Comparison of ENCODE assay signal across 12 cellular contexts in genomic region chr12:103455020-103455763, GRCh38. TPM values are rescaled to one million over a fixed set of nuclear protein-coding genes. Genes with fewer than 3 reads are reported as not detected.
DNase-seq lines count a peak whose midpoint lies in the region; ATAC-seq and TF ChIP-seq lines count a peak whose summit lies in the region.
"Had no signal": no experiment of that assay in that cellular context is flagged by ENCODE, and none has a peak within 500 bp of the region (broad histone marks: within the 10 kb centered on the region; RNA-seq: fewer than 3 reads in every experiment).

No MANE protein-coding gene starts in this region.

- H2AFZ ChIP-seq in osteoblast (ENCODE audit: low read length), result no peak overlapping the region

- H3K36me3 Mint-ChIP-seq in activated T-helper 17 cell treated with anti-CD3 and anti-CD28 coated beads, Interleukin-2, amount 50 U/mL, for 72 hours (ENCODE audit: low read depth), result no peaks in the 10 kb centered on the region

- no peaks in the 10 kb centered on the region for H4K20me1 ChIP-seq in osteoblast (ENCODE audit: insufficient read depth, low read length)

- H3K9me3 ChIP-seq in osteoblast (ENCODE audit: low read depth, low read length) (no peaks in the 10 kb centered on the region), uterus (no peaks in the 10 kb centered on the region), right lobe of liver (no peaks in the 10 kb centered on the region)

- ATAC-seq in HG03432 (IDR thresholded peaks at IDR 0.05; ENCODE audit: unreplicated experiment), result peak; percentile 80
- peak; percentile 69 for ATAC-seq in activated T-helper 17 cell treated with anti-CD3 and anti-CD28 coated beads, Interleukin-2, amount 50 U/mL, for 72 hours (replicated peaks)
- no peak for ATAC-seq in right lobe of liver

- H3K4me3 Mint-ChIP-seq in activated T-helper 17 cell treated with anti-CD3 and anti-CD28 coated beads, Interleukin-2, amount 50 U/mL, for 72 hours, result no peak overlapping the region

- no peaks in the 10 kb centered on the region for H3K27me3 Mint-ChIP-seq in activated T-helper 17 cell treated with anti-CD3 and anti-CD28 coated beads, Interleukin-2, amount 50 U/mL, for 72 hours

- 35% methylated on average over 3 of the region's 3 CpGs for WGBS in right lobe of liver (ENCODE audit: insufficient coverage, low coverage, low lambda C conversion rate, missing lambda C conversion rate)

- H3K4me1 Mint-ChIP-seq in activated T-helper 17 cell treated with anti-CD3 and anti-CD28 coated beads, Interleukin-2, amount 50 U/mL, for 72 hours, result peaks cover 5% of the 10 kb centered on the region

- H3K9me3 Mint-ChIP-seq in activated T-helper 17 cell treated with anti-CD3 and anti-CD28 coated beads, Interleukin-2, amount 50 U/mL, for 72 hours, result peaks cover 3% of the 10 kb centered on the region

- H3K27ac ChIP-seq in osteoblast (ENCODE audit: low read depth, low read length) (no peak overlapping the region), uterus (no peak overlapping the region), right lobe of liver (no peak overlapping the region)

- no peaks in the 10 kb centered on the region for H3K79me2 ChIP-seq in osteoblast (ENCODE audit: insufficient read depth, low read length)

- TF ChIP-seq POLR2A in uterus (IDR thresholded peaks at IDR 0.05) (no peak), right lobe of liver (IDR thresholded peaks at IDR 0.05) (no peak)

- H3K4me1 ChIP-seq in osteoblast (ENCODE audit: insufficient read depth, low read length) (no peaks in the 10 kb centered on the region), uterus (no peaks in the 10 kb centered on the region), right lobe of liver (no peaks in the 10 kb centered on the region)

- TF ChIP-seq CTCF in GM12864 (IDR thresholded peaks at IDR 0.05; ENCODE audit: low read depth, low read length, missing control alignments) (no peak), GM20000 (IDR thresholded peaks at IDR 0.05; ENCODE audit: extremely low read depth, missing control alignments) (no peak), osteoblast (IDR thresholded peaks at IDR 0.05; ENCODE audit: extremely low read depth, low read depth, low read length) (no peak), uterus (IDR thresholded peaks at IDR 0.05) (no peak), right lobe of liver (IDR thresholded peaks at IDR 0.05) (no peak)

- no peak overlapping the region for H3K4me2 ChIP-seq in osteoblast (ENCODE audit: insufficient read depth, low read length)

- H3K27me3 ChIP-seq in osteoblast (ENCODE audit: insufficient read depth, low read length) (no peaks in the 10 kb centered on the region), uterus (no peaks in the 10 kb centered on the region), right lobe of liver (no peaks in the 10 kb centered on the region)

- peak; percentile 36 for DNase-seq in GM12864 (ENCODE audit: low read depth)
- peak; percentile 7 for DNase-seq in GM20000 (ENCODE audit: low spot score)
- no peak for DNase-seq in osteoblast (ENCODE audit: insufficient read length, low spot score, missing footprints)
- DNase-seq in ecto neural progenitor cell (ENCODE audit: low spot score), result no peak
- DNase-seq in uterus, result no peak
- DNase-seq in right lobe of liver, result no peak
- DNase-seq: cerebellar nuclear complex; stimulated activated CD4-positive, alpha-beta T cell treated with anti-CD3 and anti-CD28 coated beads, Interleukin-2, amount 100 ng/mL, for 48 hours had no signal

- H3K27ac Mint-ChIP-seq in activated T-helper 17 cell treated with anti-CD3 and anti-CD28 coated beads, Interleukin-2, amount 50 U/mL, for 72 hours, result no peak overlapping the region

- H3K4me3 ChIP-seq in GM12864 (ENCODE audit: low read depth, low read length), result no peak overlapping the region
- no peak overlapping the region for H3K4me3 ChIP-seq in osteoblast (ENCODE audit: insufficient read depth, low read length)
- H3K4me3 ChIP-seq in uterus, result no peak overlapping the region
- no peak overlapping the region for H3K4me3 ChIP-seq in right lobe of liver

- no peaks in the 10 kb centered on the region for H3K36me3 ChIP-seq in osteoblast (ENCODE audit: insufficient read depth, low read length)
- H3K36me3 ChIP-seq in uterus, result no peaks in the 10 kb centered on the region
- H3K36me3 ChIP-seq in right lobe of liver, result no peaks in the 10 kb centered on the region

- intact Hi-C loops in uterus (cut with DNase I; ENCODE audit: low total_unique reads) (no loop called here), right lobe of liver (cut with DNase I) (no loop called here)

RNA-seq across cellular contexts. Expression of gene C12orf42, which starts 40.6 kb away (rescaled TPM):
- total RNA-seq in activated T-helper 17 cell treated with anti-CD3 and anti-CD28 coated beads, Interleukin-2, amount 50 U/mL, for 72 hours, result not detected
- total RNA-seq in osteoblast (not detected in 2 replicates), uterus (under 1 TPM in 1 of 4 donors, not detected in 3; 0.21 TPM), right lobe of liver (not detected)
- total RNA-seq: LHCN-M2, ureter had no signal

Comparison
In these comparisons a context has a peak if more than half of its experiments do, and no peak if none do; other contexts are left out.
1. DNase-seq: peak in GM12864 (single experiment) and GM20000 (single experiment); none in osteoblast (single experiment), ecto neural progenitor cell (single experiment), uterus (0 of 2) and right lobe of liver (0 of 3).
2. ATAC-seq: peak in HG03432 (single experiment) and activated T-helper 17 cell treated with anti-CD3 and anti-CD28 coated beads, Interleukin-2, amount 50 U/mL, for 72 hours (single experiment); none in right lobe of liver (0 of 4).